ENCODE assay signal across 1 cellular context in the genomic region with DNA sequence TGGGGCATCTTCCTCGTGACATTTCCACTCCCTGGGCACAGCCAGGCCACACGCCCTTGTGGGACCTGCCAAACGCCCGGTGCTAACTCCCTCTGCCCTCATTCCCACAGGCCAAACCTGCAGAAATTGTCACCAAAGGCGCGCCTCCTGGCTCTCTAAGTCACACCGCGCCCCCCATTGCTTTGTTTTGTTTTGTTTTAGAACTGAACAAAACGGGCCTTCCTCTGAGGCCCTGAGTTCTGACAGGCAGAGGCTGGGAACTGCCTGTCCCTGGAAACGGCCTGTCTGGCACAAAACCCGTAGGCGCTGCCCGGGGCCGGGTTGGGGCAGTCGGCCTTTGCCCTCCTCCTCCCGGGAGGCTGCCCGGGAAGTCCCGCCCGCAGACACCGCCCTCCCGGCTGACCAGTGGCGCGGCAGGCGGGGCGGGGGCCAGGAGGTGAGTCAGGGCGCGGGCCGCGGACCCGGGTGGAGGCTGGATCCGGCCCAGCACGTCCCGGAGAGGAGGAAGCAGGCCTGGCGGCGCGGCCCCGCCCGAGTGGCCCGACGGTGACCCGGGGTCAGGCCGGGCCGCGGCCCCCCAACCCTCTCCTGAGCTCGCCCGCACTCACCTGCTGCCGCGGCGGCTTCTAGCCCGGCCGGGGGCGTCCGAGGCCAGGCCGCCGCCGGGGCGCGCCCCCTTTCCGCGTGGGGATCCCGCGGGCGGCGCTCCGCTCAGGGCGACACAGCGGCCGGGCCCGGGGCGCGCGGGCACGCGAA.
TF ChIP-seq lines count a peak whose summit lies in the region.

No MANE protein-coding gene starts in this region.

TF ChIP-seq in IMR-90, 13 proteins besides CTCF, POLR2A, EP300 and RAD21 (continued from another document):
- TF ChIP-seq BHLHE40 (IDR thresholded peaks at IDR 0.05; ENCODE audit: low read depth, low read length): no peak; the same call in 1 of the 2 replicates
- no peak for TF ChIP-seq NFE2L2 (IDR thresholded peaks at IDR 0.05; ENCODE audit: low read depth, low read length)
